ENCODE assay signal across 17 cellular contexts in genomic region chr10:28744021-28744420, GRCh38.
"Had no signal": no experiment of that assay in that cellular context is flagged by ENCODE, and none has a peak within 500 bp of the region (broad histone marks: within the 10 kb centered on the region; RNA-seq: fewer than 3 reads in every experiment).

No MANE protein-coding gene starts in this region.

- H3K4me1 ChIP-seq: breast epithelium, esophagus muscularis mucosa, left ventricle myocardium inferior, neural progenitor cell, spleen had no signal

- DNase-seq: activated CD4-positive, alpha-beta memory T cell treated with anti-CD3 and anti-CD28 coated beads for 36 hours; activated CD4-positive, alpha-beta T cell treated with anti-CD3 and anti-CD28 coated beads for 48 hours; activated CD4-positive, CD25-positive, alpha-beta regulatory T cell; activated naive CD4-positive, alpha-beta T cell treated with Interleukin-2 at 50 U/mL for 16 hours; activated naive CD8-positive, alpha-beta T cell treated with anti-CD3 and anti-CD28 coated beads for 36 hours; activated T-cell treated with anti-CD3 and anti-CD28 coated beads, Interleukin-2, amount 50 U/mL, for 48 hours; hypothalamus; left ventricle myocardium inferior; naive thymus-derived CD8-positive, alpha-beta T cell; retina; spleen; stimulated activated CD4-positive, alpha-beta T cell treated with anti-CD3 and anti-CD28 coated beads, Interleukin-4, amount 100 ng/mL, for 1 hour; stimulated activated naive CD4-positive, alpha-beta T cell had no signal

- H3K9me3 ChIP-seq: breast epithelium, thoracic aorta had no signal

- H3K27me3 ChIP-seq: breast epithelium, neural progenitor cell had no signal

- H3K36me3 ChIP-seq: breast epithelium, esophagus muscularis mucosa, left ventricle myocardium inferior, neural progenitor cell, spleen, thoracic aorta had no signal

- ATAC-seq: naive thymus-derived CD8-positive, alpha-beta T cell had no signal

- H3K27ac ChIP-seq: breast epithelium, esophagus muscularis mucosa, left ventricle myocardium inferior, neural progenitor cell, spleen, thoracic aorta had no signal

- H3K4me3 ChIP-seq: breast epithelium, esophagus muscularis mucosa, left ventricle myocardium inferior, neural progenitor cell, spleen, thoracic aorta had no signal
